12 cellular contexts compared by ENCODE assay signal in the genomic region with DNA sequence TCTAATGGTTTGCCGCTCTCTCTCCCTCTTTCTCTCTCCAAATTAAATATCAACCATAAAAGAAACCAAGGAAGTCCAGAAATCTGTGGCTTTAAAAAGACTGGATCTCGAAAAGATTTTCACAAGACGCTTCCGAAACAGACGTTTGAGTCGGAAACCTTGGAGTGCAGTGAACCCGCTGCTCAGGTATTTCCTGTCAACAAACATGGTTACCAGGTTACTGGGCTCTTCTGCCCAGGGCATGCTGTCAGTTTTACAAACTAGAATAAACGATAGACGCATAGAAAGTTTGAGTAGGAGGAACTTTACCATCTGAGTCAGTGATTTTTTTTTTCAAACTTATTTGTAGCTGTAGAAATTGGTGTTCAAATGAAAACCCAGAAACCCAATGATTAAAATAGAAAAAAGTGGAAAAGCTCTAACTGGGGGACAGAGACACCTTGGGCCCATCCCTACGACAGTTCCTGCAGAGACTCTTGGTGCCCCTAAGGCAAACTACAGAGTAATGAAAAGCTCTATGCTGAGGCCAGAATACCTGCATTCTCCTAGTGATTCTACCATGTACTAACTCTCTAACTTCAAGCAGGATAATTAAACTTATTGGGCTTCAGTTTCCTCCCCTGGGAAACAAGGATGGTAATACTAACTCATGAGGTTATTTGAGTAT.
DNase-seq lines count a peak whose midpoint lies in the region; ATAC-seq and TF ChIP-seq lines count a peak whose summit lies in the region.
"Had no signal": no experiment of that assay in that cellular context is flagged by ENCODE, and none has a peak within 500 bp of the region (broad histone marks: within the 10 kb centered on the region; RNA-seq: fewer than 3 reads in every experiment).

No MANE protein-coding gene starts in this region.

- H2BK15ac ChIP-seq in mesendoderm (replicated peaks; ENCODE audit: low read depth), result no peak overlapping the region

- no peak overlapping the region for H2BK120ac ChIP-seq in mesendoderm (ENCODE audit: low read depth, low read length)

- TF ChIP-seq CTCF in testis (IDR thresholded peaks at IDR 0.05), result no peak

- H4K8ac ChIP-seq in mesendoderm (ENCODE audit: low read depth, low read length), result no peak overlapping the region

- H3K27me3 ChIP-seq in effector memory CD4-positive, alpha-beta T cell (replicated peaks; ENCODE audit: control insufficient read depth, insufficient read depth, low read length, poor library complexity, severe bottlenecking), result no peaks in the 10 kb centered on the region
- H3K27me3 ChIP-seq in mesendoderm (ENCODE audit: insufficient read depth, low read length, poor library complexity) (no peaks in the 10 kb centered on the region), testis (no peaks in the 10 kb centered on the region)
- H3K27me3 ChIP-seq: Peyer's patch had no signal

- H3K9me3 ChIP-seq in effector memory CD4-positive, alpha-beta T cell (ENCODE audit: control insufficient read depth, low read length), result no peaks in the 10 kb centered on the region
- no peaks in the 10 kb centered on the region for H3K9me3 ChIP-seq in testis
- H3K9me3 ChIP-seq: Peyer's patch had no signal

- DNase-seq in Daoy (ENCODE audit: low read depth) (peak; percentile 68), NCI-H69 (lab: John Stamatoyannopoulos, UW) (peak; percentile 3), mesendoderm (peak; percentile 88), testis (no peak), DMS 273 treated with DMSO at 0.1 percent for 48 hours (lab: John Stamatoyannopoulos, UW) (no peak)
- peak in 2 of 3 donors; percentile 19 to 20 for DNase-seq in effector memory CD4-positive, alpha-beta T cell
- DNase-seq: EL, NCI-H1694, Peyer's patch had no signal

- no peak overlapping the region for H3K4ac ChIP-seq in mesendoderm (ENCODE audit: low read depth, low read length)

- no peaks in the 10 kb centered on the region for H3K79me1 ChIP-seq in mesendoderm (ENCODE audit: low read length)

- no peak overlapping the region for H3K56ac ChIP-seq in mesendoderm (ENCODE audit: low read length)

- no peak overlapping the region for H2AK5ac ChIP-seq in mesendoderm (ENCODE audit: low read length)

- no peak overlapping the region for H3K4me3 ChIP-seq in effector memory CD4-positive, alpha-beta T cell (ENCODE audit: insufficient read depth, low read depth, low read length, poor library complexity, severe bottlenecking)
- no peak overlapping the region for H3K4me3 ChIP-seq in mesendoderm (ENCODE audit: low read length)
- H3K4me3 ChIP-seq in testis, result no peak overlapping the region
- H3K4me3 ChIP-seq: Peyer's patch had no signal

- WGBS in mesendoderm (ENCODE audit: extremely low coverage, insufficient coverage, low lambda C conversion rate), result no CpG with 5 or more reads among the region's 10 CpGs
- WGBS in testis, 2 donors, result 72 to 83% methylated on average over 10 of the region's 10 CpGs

- no peaks in the 10 kb centered on the region for H3K4me1 ChIP-seq in effector memory CD4-positive, alpha-beta T cell (ENCODE audit: control insufficient read depth, insufficient read depth, low read length, poor library complexity, severe bottlenecking)
- H3K4me1 ChIP-seq in mesendoderm (ENCODE audit: control insufficient read depth, low read depth, low read length) (no peaks in the 10 kb centered on the region), testis (no peaks in the 10 kb centered on the region)
- H3K4me1 ChIP-seq: Peyer's patch had no signal

- no peak overlapping the region for H3K9ac ChIP-seq in mesendoderm (ENCODE audit: low read length)

- peaks cover 41% of the 10 kb centered on the region for H3K36me3 ChIP-seq in effector memory CD4-positive, alpha-beta T cell (ENCODE audit: control insufficient read depth, insufficient read depth, low read length)
- no peaks in the 10 kb centered on the region for H3K36me3 ChIP-seq in mesendoderm (ENCODE audit: control insufficient read depth, insufficient read depth, low read length)
- H3K36me3 ChIP-seq in testis (ENCODE audit: low read depth, missing control alignments), result no peaks in the 10 kb centered on the region

- intact Hi-C loops in testis (cut with DNase I; ENCODE audit: low total_unique reads), result no loop called here

- H2BK5ac ChIP-seq in mesendoderm (ENCODE audit: low read length), result no peak overlapping the region

- ATAC-seq in HG02642 (IDR thresholded peaks at IDR 0.05; ENCODE audit: poor library complexity, unreplicated experiment) (no peak), GM18868 (IDR thresholded peaks at IDR 0.05; ENCODE audit: unreplicated experiment) (no peak)
- ATAC-seq: HepG2 had no signal

- no peak overlapping the region for H3K18ac ChIP-seq in mesendoderm (ENCODE audit: low read length)

- no peak for TF ChIP-seq POLR2A in testis (IDR thresholded peaks at IDR 0.05)

- no peak overlapping the region for H3K4me2 ChIP-seq in mesendoderm (ENCODE audit: low read length)

- H3K27ac ChIP-seq in effector memory CD4-positive, alpha-beta T cell (ENCODE audit: insufficient read depth, low read length, poor library complexity, severe bottlenecking), result peak overlapping the region; percentile 67
- H3K27ac ChIP-seq in mesendoderm (ENCODE audit: low read depth, low read length), result no peak overlapping the region
- H3K27ac ChIP-seq in testis, result no peak overlapping the region
- H3K27ac ChIP-seq: Peyer's patch had no signal

- no peak overlapping the region for H4K5ac ChIP-seq in mesendoderm (ENCODE audit: low read length)

- no peak overlapping the region for H3K23ac ChIP-seq in mesendoderm (ENCODE audit: low read length)

- no peaks in the 10 kb centered on the region for H3K79me2 ChIP-seq in mesendoderm (ENCODE audit: control insufficient read depth, insufficient read depth, low read length)

Comparison
In these comparisons a context has a peak if more than half of its experiments do, and no peak if none do; other contexts are left out.
1. DNase-seq: peak in Daoy (single experiment), NCI-H69 (single experiment), effector memory CD4-positive, alpha-beta T cell (2 of 3) and mesendoderm (single experiment); none in testis (single experiment) and DMS 273 treated with DMSO at 0.1 percent for 48 hours (single experiment).